8 cellular contexts compared by ENCODE assay signal in genomic region chr5:93585054-93585751, GRCh38. TPM values are rescaled to one million over a fixed set of nuclear protein-coding genes. Genes with fewer than 3 reads are reported as not detected.
DNase-seq lines count a peak whose midpoint lies in the region; ATAC-seq lines count a peak whose summit lies in the region.

No MANE protein-coding gene starts in this region.

- DNase-seq in activated CD4-positive, alpha-beta T cell treated with anti-CD3 and anti-CD28 coated beads, Interleukin-2, amount 10 ng/mL, durations not matched to agents 7 days and 5 days = no peak
- no peak for DNase-seq in activated CD4-positive, alpha-beta T cell treated with anti-CD3 and anti-CD28 coated beads for 4 hours
- DNase-seq in SW 1271 (lab: John Stamatoyannopoulos, UW) = peak; percentile 20 to 54
- DNase-seq in fibroblast of gingiva (ENCODE audit: low read depth) = peak; percentile 40
- peak in 1 of 2 donors; percentile 23 for DNase-seq in trophoblast cell
- DNase-seq in activated T-helper 2 cell treated with anti-CD3 and anti-CD28 coated beads, Interferon-gamma antibody, Interleukin-2, Interleukin-4, amounts not matched to agents 10 μg/mL and 5 μg/mL and 100 μg/mL, durations not matched to agents 14 hours and 24 hours and 36 hours (ENCODE audit: low spot score) = no peak
- DNase-seq in NCI-H1694 (lab: John Stamatoyannopoulos, UW) = no peak

- H3K23ac ChIP-seq in trophoblast cell (ENCODE audit: low read length) = no peak overlapping the region

- no peak overlapping the region for H4K91ac ChIP-seq in trophoblast cell (ENCODE audit: low read depth, low read length)

- no peaks in the 10 kb centered on the region for H3K79me1 ChIP-seq in trophoblast cell (ENCODE audit: low read length)

- H3K36me3 Mint-ChIP-seq in activated CD4-positive, alpha-beta T cell treated with anti-CD3 and anti-CD28 coated beads, Interleukin-2, amount 10 ng/mL, durations not matched to agents 7 days and 5 days (ENCODE audit: low read depth) = peaks cover 7% of the 10 kb centered on the region
- H3K36me3 Mint-ChIP-seq in activated T-helper 2 cell treated with anti-CD3 and anti-CD28 coated beads, Interferon-gamma antibody, Interleukin-2, Interleukin-4, amounts not matched to agents 10 μg/mL and 5 μg/mL and 100 μg/mL, durations not matched to agents 14 hours and 24 hours and 36 hours (ENCODE audit: low read depth) = peaks cover 3% of the 10 kb centered on the region

- no peaks in the 10 kb centered on the region for H3K36me3 ChIP-seq in trophoblast cell (ENCODE audit: control insufficient read depth in 1 of 2, insufficient read depth in 2 of 2, low read length in 2 of 2)

- no peak overlapping the region for H3K18ac ChIP-seq in trophoblast cell (ENCODE audit: low read length)

- H3K4ac ChIP-seq in trophoblast cell (ENCODE audit: low read depth, low read length) = no peak overlapping the region

- CTCF ChIA-PET in activated CD4-positive, alpha-beta T cell treated with anti-CD3 and anti-CD28 coated beads, Interleukin-2, amount 10 ng/mL, durations not matched to agents 7 days and 5 days (lab: Charles Lee) = no interaction called here

- H3K4me3 Mint-ChIP-seq in activated CD4-positive, alpha-beta T cell treated with anti-CD3 and anti-CD28 coated beads, Interleukin-2, amount 10 ng/mL, durations not matched to agents 7 days and 5 days = peak overlapping the region; percentile 44
- H3K4me3 Mint-ChIP-seq in activated T-helper 2 cell treated with anti-CD3 and anti-CD28 coated beads, Interferon-gamma antibody, Interleukin-2, Interleukin-4, amounts not matched to agents 10 μg/mL and 5 μg/mL and 100 μg/mL, durations not matched to agents 14 hours and 24 hours and 36 hours (ENCODE audit: low read depth) = no peak overlapping the region

- no peak overlapping the region for H4K8ac ChIP-seq in trophoblast cell (ENCODE audit: low read depth, low read length)

- peaks cover 52% of the 10 kb centered on the region for H3K27me3 Mint-ChIP-seq in activated CD4-positive, alpha-beta T cell treated with anti-CD3 and anti-CD28 coated beads, Interleukin-2, amount 10 ng/mL, durations not matched to agents 7 days and 5 days
- peaks cover 53% of the 10 kb centered on the region for H3K27me3 Mint-ChIP-seq in activated T-helper 2 cell treated with anti-CD3 and anti-CD28 coated beads, Interferon-gamma antibody, Interleukin-2, Interleukin-4, amounts not matched to agents 10 μg/mL and 5 μg/mL and 100 μg/mL, durations not matched to agents 14 hours and 24 hours and 36 hours (ENCODE audit: low read depth)

- peaks cover 5 to 14% of the 10 kb centered on the region in 2 experiments for H3K4me1 ChIP-seq in trophoblast cell (ENCODE audit: control insufficient read depth in 1 of 2, insufficient read depth in 2 of 2, low read length in 2 of 2)

- intact Hi-C loops in activated T-helper 2 cell treated with anti-CD3 and anti-CD28 coated beads, Interferon-gamma antibody, Interleukin-2, Interleukin-4, amounts not matched to agents 10 μg/mL and 5 μg/mL and 100 μg/mL, durations not matched to agents 14 hours and 24 hours and 36 hours (cut with micrococcal nuclease) = no loop called here

- WGBS in trophoblast cell (ENCODE audit: extremely low coverage, insufficient coverage, insufficient read length) = no CpG with 5 or more reads among the region's 68 CpGs

- no peak overlapping the region for H3K27ac Mint-ChIP-seq in activated CD4-positive, alpha-beta T cell treated with anti-CD3 and anti-CD28 coated beads, Interleukin-2, amount 10 ng/mL, durations not matched to agents 7 days and 5 days
- H3K27ac Mint-ChIP-seq in activated T-helper 2 cell treated with anti-CD3 and anti-CD28 coated beads, Interferon-gamma antibody, Interleukin-2, Interleukin-4, amounts not matched to agents 10 μg/mL and 5 μg/mL and 100 μg/mL, durations not matched to agents 14 hours and 24 hours and 36 hours = no peak overlapping the region

- no peak overlapping the region for H2BK120ac ChIP-seq in trophoblast cell (ENCODE audit: insufficient read depth, low read length, poor library complexity)

- no peak overlapping the region for H2BK5ac ChIP-seq in trophoblast cell (ENCODE audit: low read depth, low read length, poor library complexity)

- peak overlapping the region; percentile 81 for H3K4me2 ChIP-seq in trophoblast cell (ENCODE audit: low read length)

- peaks cover 71% of the 10 kb centered on the region for H3K27me3 ChIP-seq in trophoblast cell (ENCODE audit: insufficient read depth, low read length)

- no peak overlapping the region for H4K12ac ChIP-seq in trophoblast cell (ENCODE audit: low read depth, low read length)

- H3K79me2 ChIP-seq in trophoblast cell (ENCODE audit: control insufficient read depth, insufficient read depth, low read length, poor library complexity) = no peaks in the 10 kb centered on the region

- POLR2A ChIA-PET in activated CD4-positive, alpha-beta T cell treated with anti-CD3 and anti-CD28 coated beads, Interleukin-2, amount 10 ng/mL, durations not matched to agents 7 days and 5 days (lab: Charles Lee) = interaction anchor here (0.5 kb wide), 1 partner anchor 474 kb away, joined by 4 read pairs; no protein-coding TSS in a partner anchor

- H3K27ac ChIP-seq in trophoblast cell (ENCODE audit: low read depth, low read length) = no peak overlapping the region

- no peak overlapping the region for H3K14ac ChIP-seq in trophoblast cell (ENCODE audit: low read length)

- peak overlapping the region; percentile 36 for H3K4me3 ChIP-seq in trophoblast cell (ENCODE audit: low read depth, low read length)

- H2AFZ ChIP-seq in trophoblast cell (ENCODE audit: insufficient read depth, low read length, poor library complexity) = no peak overlapping the region

- H3K9ac ChIP-seq in trophoblast cell (ENCODE audit: low read length) = no peak overlapping the region

- no peak overlapping the region for H2BK12ac ChIP-seq in trophoblast cell (ENCODE audit: low read length)

- no peak for ATAC-seq in HG03442 (IDR thresholded peaks at IDR 0.05; ENCODE audit: unreplicated experiment)

- peaks cover 6% of the 10 kb centered on the region for H3K9me3 ChIP-seq in trophoblast cell (ENCODE audit: insufficient read depth, low read depth, low read length)

- H3K4me1 Mint-ChIP-seq in activated CD4-positive, alpha-beta T cell treated with anti-CD3 and anti-CD28 coated beads, Interleukin-2, amount 10 ng/mL, durations not matched to agents 7 days and 5 days = peaks cover 28% of the 10 kb centered on the region
- peaks cover 16% of the 10 kb centered on the region for H3K4me1 Mint-ChIP-seq in activated T-helper 2 cell treated with anti-CD3 and anti-CD28 coated beads, Interferon-gamma antibody, Interleukin-2, Interleukin-4, amounts not matched to agents 10 μg/mL and 5 μg/mL and 100 μg/mL, durations not matched to agents 14 hours and 24 hours and 36 hours (ENCODE audit: low read depth)

- H2AK5ac ChIP-seq in trophoblast cell (ENCODE audit: low read length) = no peak overlapping the region

- H3K9me3 Mint-ChIP-seq in activated CD4-positive, alpha-beta T cell treated with anti-CD3 and anti-CD28 coated beads, Interleukin-2, amount 10 ng/mL, durations not matched to agents 7 days and 5 days = no peaks in the 10 kb centered on the region
- H3K9me3 Mint-ChIP-seq in activated T-helper 2 cell treated with anti-CD3 and anti-CD28 coated beads, Interferon-gamma antibody, Interleukin-2, Interleukin-4, amounts not matched to agents 10 μg/mL and 5 μg/mL and 100 μg/mL, durations not matched to agents 14 hours and 24 hours and 36 hours = peaks cover 3% of the 10 kb centered on the region

RNA-seq across cellular contexts. Expression of gene NR2F1, which starts 2.2 kb away (rescaled TPM):
- total RNA-seq in activated CD4-positive, alpha-beta T cell treated with anti-CD3 and anti-CD28 coated beads, Interleukin-2, amount 10 ng/mL, durations not matched to agents 7 days and 5 days = not detected
- 0.04 and 0.14 TPM in 2 replicates for polyA plus RNA-seq in trophoblast cell (2013)
- total RNA-seq in activated T-helper 2 cell treated with anti-CD3 and anti-CD28 coated beads, Interferon-gamma antibody, Interleukin-2, Interleukin-4, amounts not matched to agents 10 μg/mL and 5 μg/mL and 100 μg/mL, durations not matched to agents 14 hours and 24 hours and 36 hours = not detected in 2 replicates

RNA-seq across cellular contexts. Expression of gene NR2F1-AS1, which starts 4.2 kb away (rescaled TPM):
- total RNA-seq in activated CD4-positive, alpha-beta T cell treated with anti-CD3 and anti-CD28 coated beads, Interleukin-2, amount 10 ng/mL, durations not matched to agents 7 days and 5 days = not detected
- 0.01 and 0.12 TPM in 2 replicates for polyA plus RNA-seq in trophoblast cell (2013)
- total RNA-seq in activated T-helper 2 cell treated with anti-CD3 and anti-CD28 coated beads, Interferon-gamma antibody, Interleukin-2, Interleukin-4, amounts not matched to agents 10 μg/mL and 5 μg/mL and 100 μg/mL, durations not matched to agents 14 hours and 24 hours and 36 hours = not detected in 2 replicates

Comparison
In these comparisons a context has a peak if more than half of its experiments do, and no peak if none do; other contexts are left out.
1. DNase-seq: peak in SW 1271 (2 of 2) and fibroblast of gingiva (single experiment); none in activated CD4-positive, alpha-beta T cell treated with anti-CD3 and anti-CD28 coated beads, Interleukin-2, amount 10 ng/mL, durations not matched to agents 7 days and 5 days (single experiment), activated CD4-positive, alpha-beta T cell treated with anti-CD3 and anti-CD28 coated beads for 4 hours (0 of 2), activated T-helper 2 cell treated with anti-CD3 and anti-CD28 coated beads, Interferon-gamma antibody, Interleukin-2, Interleukin-4, amounts not matched to agents 10 μg/mL and 5 μg/mL and 100 μg/mL, durations not matched to agents 14 hours and 24 hours and 36 hours (single experiment) and NCI-H1694 (single experiment).